20 cellular contexts compared by ENCODE assay signal in genomic region chr3:49362579-49362978, GRCh38. TPM values are rescaled to one million over a fixed set of nuclear protein-coding genes. Genes with fewer than 3 reads are reported as not detected.
A peak's percentile ranks its signal among the peaks of the same experiment; 100 is the strongest.
DNase-seq lines count a peak whose midpoint lies in the region; ATAC-seq and TF ChIP-seq lines count a peak whose summit lies in the region.
"Had no signal": no experiment of that assay in that cellular context is flagged by ENCODE, and none has a peak within 500 bp of the region (broad histone marks: within the 10 kb centered on the region; RNA-seq: fewer than 3 reads in every experiment).

No MANE protein-coding gene starts in this region.

- H2BK120ac ChIP-seq in neuronal stem cell (ENCODE audit: low read depth, low read length) = no peak overlapping the region

- H3K36me3 ChIP-seq in smooth muscle cell (ENCODE audit: low read depth) (no peaks in the 10 kb centered on the region), neuronal stem cell (replicated peaks in 1 of 2; ENCODE audit: control insufficient read depth in 2 of 2, insufficient read depth in 2 of 2, low read length in 2 of 2) (peaks cover 30 to 81% of the 10 kb centered on the region in 2 donors)
- H3K36me3 ChIP-seq: ovary had no signal

- H3K4me3 Mint-ChIP-seq in activated T-cell treated with anti-CD3 and anti-CD28 coated beads, Interleukin-2, amount 50 U/mL, for 24 hours = no peak overlapping the region
- no peak overlapping the region for H3K4me3 Mint-ChIP-seq in activated T-cell treated with anti-CD3 and anti-CD28 coated beads, Interleukin-2, amount 50 U/mL, for 4 hours
- H3K4me3 Mint-ChIP-seq in activated B cell treated with CpG ODN at 0.5 μM for 24 hours (no peak overlapping the region), endothelial cell (ENCODE audit: unreplicated experiment) (peak overlapping the region; percentile 33)

- H3K27me3 Mint-ChIP-seq in activated T-cell treated with anti-CD3 and anti-CD28 coated beads, Interleukin-2, amount 50 U/mL, for 24 hours = no peaks in the 10 kb centered on the region
- H3K27me3 Mint-ChIP-seq in activated T-cell treated with anti-CD3 and anti-CD28 coated beads, Interleukin-2, amount 50 U/mL, for 4 hours (ENCODE audit: low read depth) = no peaks in the 10 kb centered on the region
- H3K27me3 Mint-ChIP-seq in activated B cell treated with CpG ODN at 0.5 μM for 24 hours (no peaks in the 10 kb centered on the region), endothelial cell (ENCODE audit: unreplicated experiment) (peaks cover 3% of the 10 kb centered on the region)

- H3K14ac ChIP-seq in neuronal stem cell (ENCODE audit: low read length) = no peak overlapping the region

- no peak overlapping the region for H2AK5ac ChIP-seq in neuronal stem cell (ENCODE audit: low read depth, low read length)

- H2BK12ac ChIP-seq in neuronal stem cell (ENCODE audit: low read length) = no peak overlapping the region

- intact Hi-C loops in activated B cell treated with CpG ODN at 0.5 μM for 24 hours (cut with micrococcal nuclease) = no loop called here

- H2BK15ac ChIP-seq in neuronal stem cell (ENCODE audit: low read length) = no peak overlapping the region

- H3K9ac ChIP-seq in smooth muscle cell (ENCODE audit: low read depth) = no peak overlapping the region
- H3K9ac ChIP-seq in neuronal stem cell (ENCODE audit: low read depth, low read length, poor library complexity) = no peak overlapping the region

- peaks cover 12% of the 10 kb centered on the region for H3K4me1 ChIP-seq in smooth muscle cell (ENCODE audit: low read depth)
- H3K4me1 ChIP-seq in neuronal stem cell (ENCODE audit: control insufficient read depth in 2 of 2, insufficient read depth in 1 of 2, low read depth in 1 of 2, low read length in 2 of 2) = peaks cover 7% of the 10 kb centered on the region in 2 donors

- H3K27me3 ChIP-seq in smooth muscle cell (ENCODE audit: low read depth) (no peaks in the 10 kb centered on the region), neuronal stem cell (ENCODE audit: control insufficient read depth in 3 of 3, insufficient read depth in 3 of 3, low read depth in 1 of 3, low read length in 3 of 3) (no peaks in the 10 kb centered on the region)
- H3K27me3 ChIP-seq: esophagus squamous epithelium, ovary, suprapubic skin had no signal

- H3K9me3 ChIP-seq in smooth muscle cell (replicated peaks; ENCODE audit: low read depth) (no peaks in the 10 kb centered on the region), neuronal stem cell (replicated peaks in 1 of 2; ENCODE audit: control insufficient read depth in 2 of 2, insufficient read depth in 1 of 2, low read depth in 1 of 2, low read length in 2 of 2) (no peaks in the 10 kb centered on the region)
- H3K9me3 ChIP-seq: esophagus squamous epithelium, ovary, suprapubic skin had no signal

- 72% methylated on average over 2 of the region's 2 CpGs for WGBS in smooth muscle cell (ENCODE audit: low lambda C conversion rate)
- no CpG with 5 or more reads among the region's 2 CpGs for WGBS in neuronal stem cell (ENCODE audit: extremely low coverage in 2 of 2, insufficient read length in 2 of 2, insufficient replicate concordance in 1 of 2), 2 donors

- H4K8ac ChIP-seq in neuronal stem cell (ENCODE audit: low read depth, low read length) = no peak overlapping the region

- H3K27ac ChIP-seq in smooth muscle cell (ENCODE audit: low read depth) (peak overlapping the region; percentile 45), neuronal stem cell (replicated peaks; ENCODE audit: low read length) (no peak overlapping the region)
- H3K27ac ChIP-seq: esophagus squamous epithelium, HL-60, ovary, suprapubic skin had no signal

- POLR2A ChIA-PET in activated B cell treated with CpG ODN at 0.5 μM for 24 hours (lab: Charles Lee) = interaction anchor here (1.8 kb wide), 1 partner anchor 17 kb away, joined by 6 read pairs; no protein-coding TSS in a partner anchor

- H3K18ac ChIP-seq in neuronal stem cell (ENCODE audit: low read length) = no peak overlapping the region

- peaks cover 60% of the 10 kb centered on the region for H4K20me1 ChIP-seq in smooth muscle cell (ENCODE audit: low read depth)

- peak overlapping the region; percentile 6 for H3K4me2 ChIP-seq in smooth muscle cell
- no peak overlapping the region for H3K4me2 ChIP-seq in neuronal stem cell (ENCODE audit: insufficient read depth, low read length, poor library complexity, severe bottlenecking)

- H2AFZ ChIP-seq in smooth muscle cell (ENCODE audit: low read depth) (no peak overlapping the region), neuronal stem cell (ENCODE audit: low read length) (no peak overlapping the region)

- no peak overlapping the region for H4K91ac ChIP-seq in neuronal stem cell (ENCODE audit: low read depth, low read length, poor library complexity)

- H3K4me3 ChIP-seq in smooth muscle cell (no peak overlapping the region), neuronal stem cell (ENCODE audit: low read length in 2 of 2) (no peak overlapping the region)
- H3K4me3 ChIP-seq: esophagus squamous epithelium, ovary, suprapubic skin had no signal

- peaks cover 91% of the 10 kb centered on the region for H3K36me3 Mint-ChIP-seq in activated T-cell treated with anti-CD3 and anti-CD28 coated beads, Interleukin-2, amount 50 U/mL, for 24 hours (ENCODE audit: low read depth)
- peaks cover 26% of the 10 kb centered on the region for H3K36me3 Mint-ChIP-seq in activated T-cell treated with anti-CD3 and anti-CD28 coated beads, Interleukin-2, amount 50 U/mL, for 4 hours (ENCODE audit: insufficient read depth)
- H3K36me3 Mint-ChIP-seq in activated B cell treated with CpG ODN at 0.5 μM for 24 hours (ENCODE audit: low read depth) = peaks cover 72% of the 10 kb centered on the region
- H3K36me3 Mint-ChIP-seq in endothelial cell (ENCODE audit: low read depth, unreplicated experiment) = peaks cover 37% of the 10 kb centered on the region

- DNase-seq in activated T-cell treated with anti-CD3 and anti-CD28 coated beads, Interleukin-2, amount 50 U/mL, for 24 hours = no peak
- DNase-seq in activated T-cell treated with anti-CD3 and anti-CD28 coated beads, Interleukin-2, amount 50 U/mL, for 4 hours = no peak
- DNase-seq in activated B cell treated with CpG ODN at 0.5 μM for 24 hours (no peak), endothelial cell (ENCODE audit: low spot score) (no peak), smooth muscle cell (lab: John Stamatoyannopoulos, UW; ENCODE audit: unreplicated experiment) (no peak), neuronal stem cell (ENCODE audit: low spot score) (no peak)
- DNase-seq: amygdala, dermis blood vessel endothelial cell, DMS 273 treated with DMSO at 0.1 percent for 48 hours, esophagus squamous epithelium, hypothalamus, NCI-H2107, NCI-H774, ovary, T-helper 9 cell had no signal

- peaks cover 26% of the 10 kb centered on the region for H3K4me1 Mint-ChIP-seq in activated T-cell treated with anti-CD3 and anti-CD28 coated beads, Interleukin-2, amount 50 U/mL, for 24 hours (ENCODE audit: low read depth)
- H3K4me1 Mint-ChIP-seq in activated T-cell treated with anti-CD3 and anti-CD28 coated beads, Interleukin-2, amount 50 U/mL, for 4 hours (ENCODE audit: low read depth) = peaks cover 10% of the 10 kb centered on the region
- H3K4me1 Mint-ChIP-seq in activated B cell treated with CpG ODN at 0.5 μM for 24 hours = peaks cover 11% of the 10 kb centered on the region
- H3K4me1 Mint-ChIP-seq in endothelial cell (ENCODE audit: unreplicated experiment) = peaks cover 14% of the 10 kb centered on the region

- CTCF ChIA-PET in activated B cell treated with CpG ODN at 0.5 μM for 24 hours (lab: Charles Lee) = interaction anchor here (0.6 kb wide), 1 partner anchor 23 kb away, joined by 3 read pairs; the partner anchor contains the start of gene USP4

- H3K9me3 Mint-ChIP-seq in activated T-cell treated with anti-CD3 and anti-CD28 coated beads, Interleukin-2, amount 50 U/mL, for 24 hours = no peaks in the 10 kb centered on the region
- no peaks in the 10 kb centered on the region for H3K9me3 Mint-ChIP-seq in activated T-cell treated with anti-CD3 and anti-CD28 coated beads, Interleukin-2, amount 50 U/mL, for 4 hours
- no peaks in the 10 kb centered on the region for H3K9me3 Mint-ChIP-seq in activated B cell treated with CpG ODN at 0.5 μM for 24 hours
- no peaks in the 10 kb centered on the region for H3K9me3 Mint-ChIP-seq in endothelial cell (ENCODE audit: unreplicated experiment)

- H3K79me1 ChIP-seq in neuronal stem cell (ENCODE audit: low read depth, low read length) = peaks cover 1% of the 10 kb centered on the region

- H3F3A ChIP-seq in smooth muscle cell (ENCODE audit: low read depth) = peaks cover 20% of the 10 kb centered on the region

- peak overlapping the region; percentile 86 for H3K27ac Mint-ChIP-seq in activated T-cell treated with anti-CD3 and anti-CD28 coated beads, Interleukin-2, amount 50 U/mL, for 24 hours
- H3K27ac Mint-ChIP-seq in activated B cell treated with CpG ODN at 0.5 μM for 24 hours = peak overlapping the region; percentile 37
- H3K27ac Mint-ChIP-seq in endothelial cell (ENCODE audit: unreplicated experiment) = no peak overlapping the region

- H2BK5ac ChIP-seq in neuronal stem cell (ENCODE audit: low read length) = no peak overlapping the region

- no peak overlapping the region for H3K4ac ChIP-seq in neuronal stem cell (ENCODE audit: low read length)

- H3K79me2 ChIP-seq in smooth muscle cell (ENCODE audit: low read depth) = peaks cover 44% of the 10 kb centered on the region

- TF ChIP-seq CTCF in activated B cell treated with CpG ODN at 0.5 μM for 24 hours (IDR thresholded peaks at IDR 0.05) (no peak), endothelial cell (IDR thresholded peaks at IDR 0.05; ENCODE audit: unreplicated experiment) (no peak), smooth muscle cell (IDR thresholded peaks at IDR 0.05; ENCODE audit: borderline replicate concordance, insufficient read depth, poor library complexity, severe bottlenecking) (no peak)

- ATAC-seq in activated T-cell treated with anti-CD3 and anti-CD28 coated beads, Interleukin-2, amount 50 U/mL, for 4 hours = no peak
- ATAC-seq in activated B cell treated with CpG ODN at 0.5 μM for 24 hours (ENCODE audit: low read depth) (no peak), GM19463 (IDR thresholded peaks at IDR 0.05; ENCODE audit: unreplicated experiment) (no peak), HG02970 (IDR thresholded peaks at IDR 0.05; ENCODE audit: low FRiP score, unreplicated experiment) (no peak)
- ATAC-seq: HCT116 had no signal

- H3K23ac ChIP-seq in neuronal stem cell (ENCODE audit: low read depth, low read length, poor library complexity) = no peak overlapping the region

RNA-seq across cellular contexts. Expression of gene GPX1, which starts 4.4 kb away (rescaled TPM):
- 100 to 1,000 TPM; 109 to 152 (median 132) TPM for total RNA-seq in activated T-cell treated with anti-CD3 and anti-CD28 coated beads, Interleukin-2, amount 50 U/mL, for 4 hours
- total RNA-seq in activated B cell treated with CpG ODN at 0.5 μM for 24 hours = 90.0 and 94.6 TPM in 2 replicates
- 374 TPM for total RNA-seq in endothelial cell (ENCODE audit: unreplicated experiment)
- total RNA-seq in smooth muscle cell = 148 and 173 TPM in 2 replicates
- 247 and 301 TPM in 2 replicates for polyA plus RNA-seq in smooth muscle cell
- polyA plus RNA-seq in neuronal stem cell (2013, experiment 1 of 2) = 175 TPM
- polyA plus RNA-seq in neuronal stem cell (2013, experiment 2 of 2) = 169 TPM

RNA-seq across cellular contexts. Expression of gene USP4, which starts 22.7 kb away (rescaled TPM):
- total RNA-seq in activated T-cell treated with anti-CD3 and anti-CD28 coated beads, Interleukin-2, amount 50 U/mL, for 4 hours = 10 to 100 TPM; 60.1 to 71.3 (median 61.6) TPM
- total RNA-seq in activated B cell treated with CpG ODN at 0.5 μM for 24 hours (86.7 and 115 TPM in 2 replicates), endothelial cell (ENCODE audit: unreplicated experiment) (55.0 TPM), smooth muscle cell (23.8 and 28.3 TPM in 2 replicates)
- polyA plus RNA-seq in smooth muscle cell = 25.6 and 36.1 TPM in 2 replicates
- polyA plus RNA-seq in neuronal stem cell (2013, experiment 1 of 2) = 29.8 TPM
- 30.3 TPM for polyA plus RNA-seq in neuronal stem cell (2013, experiment 2 of 2)

RNA-seq across cellular contexts. Expression of gene RHOA, which starts 49.2 kb away (rescaled TPM):
- total RNA-seq in activated T-cell treated with anti-CD3 and anti-CD28 coated beads, Interleukin-2, amount 50 U/mL, for 4 hours = 100 to 1,000 TPM; 390 to 408 (median 408) TPM
- total RNA-seq in activated B cell treated with CpG ODN at 0.5 μM for 24 hours (399 and 425 TPM in 2 replicates), endothelial cell (ENCODE audit: unreplicated experiment) (583 TPM), smooth muscle cell (530 and 556 TPM in 2 replicates)
- 440 and 447 TPM in 2 replicates for polyA plus RNA-seq in smooth muscle cell
- 432 TPM for polyA plus RNA-seq in neuronal stem cell (2013, experiment 1 of 2)
- 436 TPM for polyA plus RNA-seq in neuronal stem cell (2013, experiment 2 of 2)

RNA-seq across cellular contexts. Expression of gene TCTA, which starts 49.6 kb away (rescaled TPM):
- 10 to 100 TPM; 20.0 to 21.8 (median 20.1) TPM for total RNA-seq in activated T-cell treated with anti-CD3 and anti-CD28 coated beads, Interleukin-2, amount 50 U/mL, for 4 hours
- total RNA-seq in activated B cell treated with CpG ODN at 0.5 μM for 24 hours = 26.4 and 32.2 TPM in 2 replicates
- 17.3 TPM for total RNA-seq in endothelial cell (ENCODE audit: unreplicated experiment)
- total RNA-seq in smooth muscle cell = 4.3 and 11.0 TPM in 2 replicates
- polyA plus RNA-seq in smooth muscle cell = 12.8 and 13.6 TPM in 2 replicates
- polyA plus RNA-seq in neuronal stem cell (2013, experiment 1 of 2) = 2.6 TPM
- 2.8 TPM for polyA plus RNA-seq in neuronal stem cell (2013, experiment 2 of 2)

RNA-seq across cellular contexts. Expression of gene AMT, which starts 59.7 kb away (rescaled TPM):
- total RNA-seq in activated T-cell treated with anti-CD3 and anti-CD28 coated beads, Interleukin-2, amount 50 U/mL, for 4 hours = 1 to 10 TPM in 1 of 3 donors, under 1 TPM in 2; 0.50 to 1.1 (median 0.81) TPM
- total RNA-seq in activated B cell treated with CpG ODN at 0.5 μM for 24 hours = 7.0 and 7.3 TPM in 2 replicates
- 11.9 TPM for total RNA-seq in endothelial cell (ENCODE audit: unreplicated experiment)
- 10.9 and 16.1 TPM in 2 replicates for total RNA-seq in smooth muscle cell
- 19.3 and 21.6 TPM in 2 replicates for polyA plus RNA-seq in smooth muscle cell
- polyA plus RNA-seq in neuronal stem cell (2013, experiment 1 of 2) = 21.6 TPM
- polyA plus RNA-seq in neuronal stem cell (2013, experiment 2 of 2) = 22.1 TPM
